In genomic region chr1:16189921-16190499, GRCh38 we compare ENCODE assay signal across 14 cellular contexts. TPM values are rescaled to one million over a fixed set of nuclear protein-coding genes. Genes with fewer than 3 reads are reported as not detected.
DNase-seq lines count a peak whose midpoint lies in the region; TF ChIP-seq lines count a peak whose summit lies in the region.
"Had no signal": no experiment of that assay in that cellular context is flagged by ENCODE, and none has a peak within 500 bp of the region (broad histone marks: within the 10 kb centered on the region; RNA-seq: fewer than 3 reads in every experiment).

No MANE protein-coding gene starts in this region.

- H3K9me3 ChIP-seq in tibial nerve: no peaks in the 10 kb centered on the region
- H3K9me3 ChIP-seq: esophagus muscularis mucosa had no signal

- no peak for TF ChIP-seq POLR2A in tibial nerve (IDR thresholded peaks at IDR 0.05)

- DNase-seq in G401 (ENCODE audit: low spot score): peak; percentile 97
- DNase-seq in RPMI7951 (ENCODE audit: low read depth): peak; percentile 92
- peak; percentile 47 for DNase-seq in fibroblast of gingiva (ENCODE audit: low read depth)
- DNase-seq in putamen (ENCODE audit: low spot score): peak; percentile 66
- DNase-seq in GM13977 (ENCODE audit: low spot score): no peak
- DNase-seq in H7: no peak
- DNase-seq in tibial nerve (ENCODE audit: low spot score in 2 of 2): no peak
- DNase-seq in stimulated activated CD4-positive, alpha-beta T cell treated with anti-CD3 and anti-CD28 coated beads, Interleukin-2, amount 100 ng/mL, for 24 hours: no peak
- DNase-seq: activated CD8-positive, alpha-beta T cell treated with anti-CD3 and anti-CD28 coated beads for 36 hours; activated gamma-delta T cell treated with Interleukin-2 at 50 U/mL for 16 hours; MM.1S; NCI-H510A had no signal

- H3K4me3 ChIP-seq in H7 (ENCODE audit: insufficient read depth, low read depth, low read length) (no peak overlapping the region), tibial nerve (no peak overlapping the region)
- H3K4me3 ChIP-seq: esophagus muscularis mucosa had no signal

- TF ChIP-seq CTCF in GM13977 (IDR thresholded peaks at IDR 0.05; ENCODE audit: extremely low read depth, insufficient read depth, missing control alignments): no peak
- no peak for TF ChIP-seq CTCF in tibial nerve (IDR thresholded peaks at IDR 0.05)

- peaks cover 0 to 39% (median 5%) of the 10 kb centered on the region in 4 donors for H3K4me1 ChIP-seq in tibial nerve

- peak overlapping the region in 1 of 4 donors; percentile 75 for H3K27ac ChIP-seq in tibial nerve
- H3K27ac ChIP-seq: esophagus muscularis mucosa, HL-60 had no signal

- no peaks in the 10 kb centered on the region for H3K36me3 ChIP-seq in H7 (replicated peaks; ENCODE audit: control insufficient read depth, insufficient read depth, low read length)
- no peaks in the 10 kb centered on the region for H3K36me3 ChIP-seq in tibial nerve
- H3K36me3 ChIP-seq: esophagus muscularis mucosa had no signal

- H3K27me3 ChIP-seq in H7 (ENCODE audit: control insufficient read depth, insufficient read depth, low read length): no peaks in the 10 kb centered on the region
- no peaks in the 10 kb centered on the region for H3K27me3 ChIP-seq in tibial nerve
- H3K27me3 ChIP-seq: esophagus muscularis mucosa had no signal

- 39 to 60% methylated on average over 6 of the region's 6 CpGs for WGBS in tibial nerve, 2 donors

- in situ Hi-C loops in G401 (cut with HindIII; ENCODE audit: low sequenced_read_pairs) (no loop called here), GM13977 (cut with MboI; ENCODE audit: low pct_unique_long_range_greater_than_20kb, low sequenced_read_pairs, unreplicated experiment) (loop anchor here (5.0 to 25.0 kb wide), 2 partner anchors 108 to 403 kb away; no protein-coding TSS in a partner anchor)

- no peak for TF ChIP-seq EP300 in tibial nerve (IDR thresholded peaks at IDR 0.05)

RNA-seq across cellular contexts. Expression of gene ARHGEF19, which starts 22.4 kb away (rescaled TPM):
- 4.7 and 7.4 TPM in 2 replicates for total RNA-seq in G401 (2014; rRNA removed; shearing (Covaris generic))
- total RNA-seq in RPMI7951 (2014; rRNA removed; shearing (Covaris generic)): 8.3 and 10.7 TPM in 2 replicates
- total RNA-seq in H7 (2014; rRNA removed; shearing (Covaris generic)): 16.2 and 21.0 TPM in 2 replicates
- 10 to 100 TPM in 2 of 4 donors, 1 to 10 TPM in 2; 7.8 to 19.3 (median 11.1) TPM for total RNA-seq in tibial nerve

RNA-seq across cellular contexts. Expression of gene EPHA2, which starts 34.1 kb away (rescaled TPM):
- total RNA-seq in G401 (2014; rRNA removed; shearing (Covaris generic)): 33.5 and 45.6 TPM in 2 replicates
- total RNA-seq in RPMI7951 (2014; rRNA removed; shearing (Covaris generic)): 47.1 and 53.4 TPM in 2 replicates
- total RNA-seq in H7 (2014; rRNA removed; shearing (Covaris generic)): 43.3 and 63.5 TPM in 2 replicates
- total RNA-seq in tibial nerve: 10 to 100 TPM; 30.0 to 66.9 (median 35.9) TPM
- total RNA-seq: activated CD8-positive, alpha-beta T cell treated with anti-CD3 and anti-CD28 coated beads for 36 hours had no signal

RNA-seq across cellular contexts. Expression of gene CPLANE2, which starts 47.0 kb away (rescaled TPM):
- total RNA-seq in G401 (2014; rRNA removed; shearing (Covaris generic)): 2.8 and 3.5 TPM in 2 replicates
- 2.4 and 6.5 TPM in 2 replicates for total RNA-seq in RPMI7951 (2014; rRNA removed; shearing (Covaris generic))
- total RNA-seq in H7 (2014; rRNA removed; shearing (Covaris generic)): 6.4 and 9.1 TPM in 2 replicates
- total RNA-seq in tibial nerve: 10 to 100 TPM in 2 of 4 donors, 1 to 10 TPM in 2; 3.6 to 14.4 (median 9.6) TPM

Comparison
In these comparisons a context has a peak if more than half of its experiments do, and no peak if none do; other contexts are left out.
1. DNase-seq: peak in G401 (single experiment), RPMI7951 (single experiment), fibroblast of gingiva (single experiment) and putamen (single experiment); none in GM13977 (single experiment), H7 (single experiment), tibial nerve (0 of 2) and stimulated activated CD4-positive, alpha-beta T cell treated with anti-CD3 and anti-CD28 coated beads, Interleukin-2, amount 100 ng/mL, for 24 hours (0 of 2).